In the genomic region with DNA sequence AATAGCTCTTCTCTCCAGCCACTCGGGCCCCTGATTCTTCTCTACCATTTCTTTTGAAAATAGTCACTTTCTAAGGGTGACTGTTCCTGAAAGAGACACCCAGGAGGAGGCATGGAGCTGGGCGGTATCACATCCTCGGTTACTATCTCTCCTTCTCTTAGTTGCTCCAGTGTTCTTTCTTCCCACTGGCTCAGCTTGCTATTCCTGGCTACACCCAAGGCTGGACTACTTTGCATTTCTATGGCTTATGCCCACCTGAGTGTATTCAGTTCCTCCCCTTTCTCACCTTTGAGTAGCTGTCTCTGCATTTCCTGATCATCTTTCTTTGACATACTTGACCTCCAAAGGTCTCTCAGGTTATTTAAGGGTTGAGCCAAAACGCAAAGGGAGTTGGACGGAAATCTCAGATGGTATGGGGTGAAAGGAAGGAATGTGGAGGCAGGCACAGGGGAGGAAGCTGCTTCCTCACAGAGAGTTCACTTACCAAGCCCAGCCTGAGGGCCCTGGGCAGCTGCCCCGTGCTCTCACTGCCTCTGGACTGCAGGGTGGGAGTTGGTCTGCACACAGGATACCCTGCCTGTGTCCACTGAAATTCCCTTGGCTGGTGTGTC, we compare ENCODE assay signal across 24 cellular contexts.
"Had no signal": no experiment of that assay in that cellular context is flagged by ENCODE, and none has a peak within 500 bp of the region (broad histone marks: within the 10 kb centered on the region; RNA-seq: fewer than 3 reads in every experiment).

No MANE protein-coding gene starts in this region.

- H3K4me3 Mint-ChIP-seq: activated CD4-positive, alpha-beta T cell treated with anti-CD3 and anti-CD28 coated beads, Interleukin-2, amount 10 ng/mL, durations not matched to agents 7 days and 5 days; activated CD8-positive, alpha-beta T cell treated with anti-CD3 and anti-CD28 coated beads, Interleukin-2, amount 10 ng/mL, durations not matched to agents 7 days and 5 days; activated naive CD8-positive, alpha-beta T cell treated with anti-CD3 and anti-CD28 coated beads, Interleukin-2, amount 10 ng/mL, durations not matched to agents 7 days and 5 days; activated T-cell treated with anti-CD3 and anti-CD28 coated beads, Interleukin-2, amount 50 U/mL, for 24 hours; natural killer cell treated with Interleukin-12 subunit alpha and Interleukin-12 subunit beta and Interleukin-15 and Interleukin-18, amount 100 ng/mL, for 72 hours; T-cell had no signal

- H3K27ac Mint-ChIP-seq: activated CD4-positive, alpha-beta T cell treated with anti-CD3 and anti-CD28 coated beads, Interleukin-2, amount 10 ng/mL, durations not matched to agents 7 days and 5 days; activated CD8-positive, alpha-beta T cell treated with anti-CD3 and anti-CD28 coated beads, Interleukin-2, amount 10 ng/mL, durations not matched to agents 7 days and 5 days; activated naive CD8-positive, alpha-beta T cell treated with anti-CD3 and anti-CD28 coated beads, Interleukin-2, amount 10 ng/mL, durations not matched to agents 7 days and 5 days; activated T-cell treated with anti-CD3 and anti-CD28 coated beads, Interleukin-2, amount 50 U/mL, for 24 hours; activated T-helper 2 cell treated with anti-CD3 and anti-CD28 coated beads, Interferon-gamma antibody, Interleukin-2, Interleukin-4, amounts not matched to agents 10 μg/mL and 5 μg/mL and 100 μg/mL, durations not matched to agents 14 hours and 24 hours and 36 hours; progenitor cell of endocrine pancreas; T-cell had no signal

- H3K4me2 ChIP-seq: hepatocyte had no signal

- H3K27me3 ChIP-seq: tibial nerve, uterus had no signal

- H3K4me1 ChIP-seq: tibial nerve, uterus had no signal

- H3K79me2 ChIP-seq: hepatocyte had no signal

- H2AFZ ChIP-seq: hepatocyte had no signal

- H3K36me3 Mint-ChIP-seq: activated naive CD8-positive, alpha-beta T cell treated with anti-CD3 and anti-CD28 coated beads, Interleukin-2, amount 10 ng/mL, durations not matched to agents 7 days and 5 days; natural killer cell treated with Interleukin-12 subunit alpha and Interleukin-12 subunit beta and Interleukin-15 and Interleukin-18, amount 100 ng/mL, for 72 hours; T-cell had no signal

- H3K4me1 Mint-ChIP-seq: activated CD4-positive, alpha-beta T cell treated with anti-CD3 and anti-CD28 coated beads, Interleukin-2, amount 10 ng/mL, durations not matched to agents 7 days and 5 days; activated naive CD8-positive, alpha-beta T cell treated with anti-CD3 and anti-CD28 coated beads, Interleukin-2, amount 10 ng/mL, durations not matched to agents 7 days and 5 days; T-cell had no signal

- H3K4me3 ChIP-seq: dorsolateral prefrontal cortex, hepatocyte, tibial nerve, uterus had no signal

- H3K9me3 ChIP-seq: tibial nerve, uterus had no signal

- H3K9me3 Mint-ChIP-seq: activated CD4-positive, alpha-beta T cell treated with anti-CD3 and anti-CD28 coated beads, Interleukin-2, amount 10 ng/mL, durations not matched to agents 7 days and 5 days; activated naive CD8-positive, alpha-beta T cell treated with anti-CD3 and anti-CD28 coated beads, Interleukin-2, amount 10 ng/mL, durations not matched to agents 7 days and 5 days; activated T-cell treated with anti-CD3 and anti-CD28 coated beads, Interleukin-2, amount 50 U/mL, for 24 hours; activated T-helper 2 cell treated with anti-CD3 and anti-CD28 coated beads, Interferon-gamma antibody, Interleukin-2, Interleukin-4, amounts not matched to agents 10 μg/mL and 5 μg/mL and 100 μg/mL, durations not matched to agents 14 hours and 24 hours and 36 hours; natural killer cell treated with Interleukin-12 subunit alpha and Interleukin-12 subunit beta and Interleukin-15 and Interleukin-18, amount 100 ng/mL, for 72 hours; T-cell had no signal

- DNase-seq: activated CD4-positive, alpha-beta T cell treated with anti-CD3 and anti-CD28 coated beads, Interleukin-2, amount 10 ng/mL, durations not matched to agents 7 days and 5 days; activated CD4-positive, CD25-positive, alpha-beta regulatory T cell; activated CD8-positive, alpha-beta T cell treated with anti-CD3 and anti-CD28 coated beads, Interleukin-2, amount 10 ng/mL, durations not matched to agents 7 days and 5 days; activated naive CD4-positive, alpha-beta T cell treated with Interleukin-2 at 50 U/mL for 16 hours; activated naive CD8-positive, alpha-beta T cell treated with anti-CD3 and anti-CD28 coated beads, Interleukin-2, amount 10 ng/mL, durations not matched to agents 7 days and 5 days; activated T-cell treated with anti-CD3 and anti-CD28 coated beads, Interleukin-2, amount 50 U/mL, for 24 hours; amygdala; caudate nucleus; dorsolateral prefrontal cortex; foreskin fibroblast; stimulated activated CD4-positive, alpha-beta T cell treated with anti-CD3 and anti-CD28 coated beads, Interleukin-12 subunit alpha, Interleukin-12 subunit beta, amount 100 ng/mL, for 4 hours; stimulated activated CD4-positive, alpha-beta T cell treated with anti-CD3 and anti-CD28 coated beads, Interleukin-1b, Interleukin-23, amount 100 ng/mL, for 48 hours; stimulated activated CD8-positive, alpha-beta memory T cell treated with anti-CD3 and anti-CD28 coated beads, Interleukin-4, amount 100 ng/mL, for 48 hours; stimulated activated naive CD4-positive, alpha-beta T cell treated with Interleukin-2 at 50 U/mL for 16 hours; substantia nigra; T-cell; T-helper 9 cell; uterus had no signal

- ATAC-seq: activated CD8-positive, alpha-beta T cell treated with anti-CD3 and anti-CD28 coated beads, Interleukin-2, amount 10 ng/mL, durations not matched to agents 7 days and 5 days; natural killer cell treated with Interleukin-12 subunit alpha and Interleukin-12 subunit beta and Interleukin-15 and Interleukin-18, amount 100 ng/mL, for 72 hours; T-cell had no signal

- H3K27ac ChIP-seq: dorsolateral prefrontal cortex, epithelial cell of prostate, hepatocyte, tibial nerve, uterus had no signal

- H3K36me3 ChIP-seq: tibial nerve, uterus had no signal

- H3K27me3 Mint-ChIP-seq: activated CD4-positive, alpha-beta T cell treated with anti-CD3 and anti-CD28 coated beads, Interleukin-2, amount 10 ng/mL, durations not matched to agents 7 days and 5 days; activated T-cell treated with anti-CD3 and anti-CD28 coated beads, Interleukin-2, amount 50 U/mL, for 24 hours had no signal
